Comparison of ENCODE assay signal across 2 cellular contexts in genomic region chr1:19067912-19068638, GRCh38.
TF ChIP-seq lines count a peak whose summit lies in the region.

No MANE protein-coding gene starts in this region.

TF ChIP-seq in SK-N-SH, 30 proteins besides CTCF, POLR2A, EP300 and RAD21 (continued from another document):
- TF ChIP-seq FOSL2 (IDR thresholded peaks at IDR 0.05; ENCODE audit: borderline replicate concordance, low read depth) (no peak), NRF1 (IDR thresholded peaks at IDR 0.05; ENCODE audit: low read depth, low read length) (no peak), ZBTB33 (IDR thresholded peaks at IDR 0.05; ENCODE audit: borderline replicate concordance, low read depth) (no peak), YY1 (IDR thresholded peaks at IDR 0.05; ENCODE audit: low read depth) (no peak), MEF2A (IDR thresholded peaks at IDR 0.05; ENCODE audit: borderline replicate concordance, low read depth) (no peak), REST (IDR thresholded peaks at IDR 0.05; ENCODE audit: low read depth, low read length) (no peak)
TF ChIP-seq in SK-N-SH: peak in this region for 0.

TF ChIP-seq in SK-N-SH treated with all-trans-retinoic acid at 6 μM for 48 hours, 23 proteins besides CTCF, POLR2A, EP300 and RAD21 (continued from another document):
- no peak for TF ChIP-seq PATZ1 (CRISPR knock-in tag; IDR thresholded peaks at IDR 0.05; ENCODE audit: borderline replicate concordance)
- no peak for TF ChIP-seq CSDC2 (CRISPR knock-in tag; IDR thresholded peaks at IDR 0.05)
- no peak for TF ChIP-seq ARNTL (CRISPR knock-in tag; IDR thresholded peaks at IDR 0.05; ENCODE audit: borderline replicate concordance, low read depth)
- no peak for TF ChIP-seq ZNF70 (CRISPR knock-in tag; IDR thresholded peaks at IDR 0.05)
- TF ChIP-seq ZNF8 (CRISPR knock-in tag; IDR thresholded peaks at IDR 0.05), result no peak
- TF ChIP-seq CSRNP3 (CRISPR knock-in tag; IDR thresholded peaks at IDR 0.05), result no peak
